21 cellular contexts compared by ENCODE assay signal in genomic region chr10:115026041-115026779, GRCh38.
DNase-seq lines count a peak whose midpoint lies in the region; ATAC-seq and TF ChIP-seq lines count a peak whose summit lies in the region.
"Had no signal": no experiment of that assay in that cellular context is flagged by ENCODE, and none has a peak within 500 bp of the region (broad histone marks: within the 10 kb centered on the region; RNA-seq: fewer than 3 reads in every experiment).

No MANE protein-coding gene starts in this region.

- H4K20me1 ChIP-seq in H9 (ENCODE audit: control insufficient read depth, insufficient read depth, insufficient read length): no peaks in the 10 kb centered on the region

- H2BK5ac ChIP-seq in H9 (ENCODE audit: insufficient read length, low read length): no peak overlapping the region

- no peak overlapping the region for H4K91ac ChIP-seq in H9 (ENCODE audit: insufficient read length, low read depth, low read length)

- H2BK20ac ChIP-seq in H9 (ENCODE audit: low read depth, low read length, poor library complexity, severe bottlenecking): no peak overlapping the region

- no peak overlapping the region for H3K14ac ChIP-seq in H9 (ENCODE audit: insufficient read depth, low read length)

- H3K36me3 ChIP-seq in brain microvascular endothelial cell (replicated peaks): no peaks in the 10 kb centered on the region
- H3K36me3 ChIP-seq: SJSA1, tibial nerve had no signal

- H3K4ac ChIP-seq in H9 (ENCODE audit: low read depth, low read length): no peak overlapping the region

- H3K4me2 ChIP-seq in H9 (ENCODE audit: insufficient read depth, insufficient read length, low read length): no peak overlapping the region

- no peaks in the 10 kb centered on the region for H3K79me2 ChIP-seq in H9 (ENCODE audit: insufficient read depth, low read length)

- H3K27me3 Mint-ChIP-seq in H9 (ENCODE audit: low read depth) (no peaks in the 10 kb centered on the region), nephron progenitor cell (ENCODE audit: low read depth, poor library complexity) (no peaks in the 10 kb centered on the region)
- peaks cover 11% of the 10 kb centered on the region for H3K27me3 Mint-ChIP-seq in activated T-helper 17 cell treated with anti-CD3 and anti-CD28 coated beads, Interleukin-2, amount 50 U/mL, for 72 hours
- H3K27me3 Mint-ChIP-seq: B cell; dendritic cell treated with granulocyte-macrophage colony-stimulating factor and Interleukin-4, amounts not matched to agents 40 ng/mL and 50 ng/mL, for 4 days; stimulated activated naive B cell treated with anti-CD40 and anti-IgM and Interleukin-4, amounts not matched to agents 10 μg/mL and 1 μg/mL and 100 μg/mL, for 72 hours had no signal

- intact Hi-C loops in Right ventricle myocardium superior (cut with DNase I): no loop called here

- H3K4me1 ChIP-seq in H9 (ENCODE audit: insufficient read depth, low read length): 0 out of 2 replicates have a peak, but pooled peaks cover 2% of the 10 kb centered on the region
- H3K4me1 ChIP-seq: SJSA1, tibial nerve had no signal

- H3K27me3 ChIP-seq in H9 (ENCODE audit: insufficient read depth, low read length): no peaks in the 10 kb centered on the region
- H3K27me3 ChIP-seq in brain microvascular endothelial cell (replicated peaks): no peaks in the 10 kb centered on the region
- H3K27me3 ChIP-seq: SJSA1, tibial nerve had no signal

- no peak overlapping the region for H2BK15ac ChIP-seq in H9 (ENCODE audit: low read depth, low read length)

- no peaks in the 10 kb centered on the region for H3K23me2 ChIP-seq in H9 (ENCODE audit: insufficient read length, low read depth, low read length, poor library complexity, severe bottlenecking)

- no peak overlapping the region for H4K8ac ChIP-seq in H9 (replicated peaks; ENCODE audit: insufficient read length, low read depth, low read length)

- no peak overlapping the region for H3K27ac Mint-ChIP-seq in H9
- H3K27ac Mint-ChIP-seq in nephron progenitor cell: peak overlapping the region; percentile 46
- H3K27ac Mint-ChIP-seq in activated T-helper 17 cell treated with anti-CD3 and anti-CD28 coated beads, Interleukin-2, amount 50 U/mL, for 72 hours: no peak overlapping the region
- H3K27ac Mint-ChIP-seq: B cell; dendritic cell treated with granulocyte-macrophage colony-stimulating factor and Interleukin-4, amounts not matched to agents 40 ng/mL and 50 ng/mL, for 4 days; naive thymus-derived CD8-positive, alpha-beta T cell; stimulated activated naive B cell treated with anti-CD40 and anti-IgM and Interleukin-4, amounts not matched to agents 10 μg/mL and 1 μg/mL and 100 μg/mL, for 72 hours had no signal

- H2BK120ac ChIP-seq in H9 (ENCODE audit: low read depth, low read length, poor library complexity, severe bottlenecking): no peak overlapping the region

- H3K36me3 Mint-ChIP-seq in H9 (ENCODE audit: insufficient read depth in 1 of 3, low read depth in 3 of 3) (no peaks in the 10 kb centered on the region), nephron progenitor cell (ENCODE audit: low read depth) (no peaks in the 10 kb centered on the region)
- no peaks in the 10 kb centered on the region for H3K36me3 Mint-ChIP-seq in activated T-helper 17 cell treated with anti-CD3 and anti-CD28 coated beads, Interleukin-2, amount 50 U/mL, for 72 hours (ENCODE audit: low read depth)
- H3K36me3 Mint-ChIP-seq: naive thymus-derived CD8-positive, alpha-beta T cell; stimulated activated naive B cell treated with anti-CD40 and anti-IgM and Interleukin-4, amounts not matched to agents 10 μg/mL and 1 μg/mL and 100 μg/mL, for 72 hours had no signal

- H3K4me3 ChIP-seq in brain microvascular endothelial cell (ENCODE audit: low read depth, low read length): no peak overlapping the region
- H3K4me3 ChIP-seq: SJSA1, tibial nerve had no signal

- in situ Hi-C loops in brain microvascular endothelial cell (cut with HindIII; ENCODE audit: low pct_ligation_motif_present, low sequenced_read_pairs): no loop called here

- no peak for ATAC-seq in Right ventricle myocardium superior (ENCODE audit: poor library complexity)
- no peak for ATAC-seq in activated T-helper 17 cell treated with anti-CD3 and anti-CD28 coated beads, Interleukin-2, amount 50 U/mL, for 72 hours (replicated peaks)
- ATAC-seq: naive thymus-derived CD8-positive, alpha-beta T cell; stimulated activated naive B cell treated with anti-CD40 and anti-IgM and Interleukin-4, amounts not matched to agents 10 μg/mL and 1 μg/mL and 100 μg/mL, for 72 hours had no signal

- no peak overlapping the region for H2AFZ ChIP-seq in H9 (ENCODE audit: low read length)

- DNase-seq in H9 (no peak), NCI-H2227 treated with DMSO at 0.1 percent for 48 hours (lab: John Stamatoyannopoulos, UW) (peak; percentile 64), brain microvascular endothelial cell (no peak), nephron progenitor cell (peak; percentile 8), Right ventricle myocardium superior (no peak), mesenteric fat pad (ENCODE audit: low spot score) (no peak)
- no peak for DNase-seq in stimulated activated CD4-positive, alpha-beta T cell treated with anti-CD3 and anti-CD28 coated beads, Interleukin-15, amount 100 ng/mL, for 24 hours
- DNase-seq: activated CD4-positive, alpha-beta T cell treated with anti-CD3 and anti-CD28 coated beads for 48 hours; activated CD8-positive, alpha-beta memory T cell treated with anti-CD3 and anti-CD28 coated beads, Interleukin-2, amount 50 U/mL, for 4 hours; activated gamma-delta T cell treated with Interleukin-2 at 50 U/mL for 16 hours; Calu3; islet precursor cell; KG1; naive thymus-derived CD8-positive, alpha-beta T cell; NCI-H510A; stimulated activated naive B cell treated with anti-CD40 and anti-IgM and Interleukin-4, amounts not matched to agents 10 μg/mL and 1 μg/mL and 100 μg/mL, for 72 hours had no signal

- H3K27ac ChIP-seq in H9 (ENCODE audit: insufficient read length, low read depth, low read length): no peak overlapping the region
- no peak overlapping the region for H3K27ac ChIP-seq in brain microvascular endothelial cell
- H3K27ac ChIP-seq: SJSA1, tibial nerve had no signal

- H3K18ac ChIP-seq in H9 (ENCODE audit: insufficient read length, low read depth, low read length): no peak overlapping the region

- H3K79me1 ChIP-seq in H9 (ENCODE audit: insufficient read depth, low read depth, low read length, poor library complexity, severe bottlenecking): no peaks in the 10 kb centered on the region

- no peaks in the 10 kb centered on the region for H3K9me3 Mint-ChIP-seq in H9
- no peaks in the 10 kb centered on the region for H3K9me3 Mint-ChIP-seq in nephron progenitor cell
- no peaks in the 10 kb centered on the region for H3K9me3 Mint-ChIP-seq in activated T-helper 17 cell treated with anti-CD3 and anti-CD28 coated beads, Interleukin-2, amount 50 U/mL, for 72 hours
- H3K9me3 Mint-ChIP-seq: dendritic cell treated with granulocyte-macrophage colony-stimulating factor and Interleukin-4, amounts not matched to agents 40 ng/mL and 50 ng/mL, for 4 days; naive thymus-derived CD8-positive, alpha-beta T cell; stimulated activated naive B cell treated with anti-CD40 and anti-IgM and Interleukin-4, amounts not matched to agents 10 μg/mL and 1 μg/mL and 100 μg/mL, for 72 hours had no signal

- peak; percentile 45 for TF ChIP-seq CTCF in H9 (conservative IDR thresholded peaks at IDR 0.05)
- TF ChIP-seq CTCF in brain microvascular endothelial cell (IDR thresholded peaks at IDR 0.05; ENCODE audit: low read depth, low read length, missing control alignments): peak; percentile 31
- TF ChIP-seq CTCF in nephron progenitor cell (IDR thresholded peaks at IDR 0.05): no peak

- H3K23ac ChIP-seq in H9 (ENCODE audit: insufficient read length, low read depth, low read length): no peak overlapping the region

- H3K9me3 ChIP-seq in H9 (ENCODE audit: control insufficient read depth, low read depth, low read length): no peaks in the 10 kb centered on the region
- H3K9me3 ChIP-seq: SJSA1, tibial nerve had no signal

- H3K4me1 Mint-ChIP-seq in H9 (peaks cover 15 to 20% of the 10 kb centered on the region in 2 experiments), nephron progenitor cell (peaks cover 39% of the 10 kb centered on the region)
- no peaks in the 10 kb centered on the region for H3K4me1 Mint-ChIP-seq in activated T-helper 17 cell treated with anti-CD3 and anti-CD28 coated beads, Interleukin-2, amount 50 U/mL, for 72 hours
- H3K4me1 Mint-ChIP-seq: naive thymus-derived CD8-positive, alpha-beta T cell had no signal

- no peak overlapping the region for H2AK5ac ChIP-seq in H9 (ENCODE audit: insufficient read length, low read length)

- H4K5ac ChIP-seq in H9 (ENCODE audit: insufficient read length, low read depth, low read length): no peak overlapping the region

- H3T11ph ChIP-seq in H9 (ENCODE audit: low read length): no peak overlapping the region

- no peak overlapping the region for H2BK12ac ChIP-seq in H9 (ENCODE audit: insufficient read length, low read depth, low read length)

- H3K9ac ChIP-seq in H9 (ENCODE audit: extremely low read depth, insufficient read length, low read length): no peak overlapping the region

- no CpG with 5 or more reads among the region's 13 CpGs for WGBS in H9 (ENCODE audit: extremely low coverage, insufficient read length, low lambda C conversion rate)

- no peak overlapping the region for H3K56ac ChIP-seq in H9 (ENCODE audit: insufficient read length, low read depth, low read length)

- H3K4me3 Mint-ChIP-seq in H9 (no peak overlapping the region), nephron progenitor cell (no peak overlapping the region)
- H3K4me3 Mint-ChIP-seq in activated T-helper 17 cell treated with anti-CD3 and anti-CD28 coated beads, Interleukin-2, amount 50 U/mL, for 72 hours: no peak overlapping the region
- H3K4me3 Mint-ChIP-seq: B cell; dendritic cell treated with granulocyte-macrophage colony-stimulating factor and Interleukin-4, amounts not matched to agents 40 ng/mL and 50 ng/mL, for 4 days; naive thymus-derived CD8-positive, alpha-beta T cell; stimulated activated naive B cell treated with anti-CD40 and anti-IgM and Interleukin-4, amounts not matched to agents 10 μg/mL and 1 μg/mL and 100 μg/mL, for 72 hours had no signal

Comparison
In these comparisons a context has a peak if more than half of its experiments do, and no peak if none do; other contexts are left out.
1. DNase-seq: peak in NCI-H2227 treated with DMSO at 0.1 percent for 48 hours (single experiment) and nephron progenitor cell (single experiment); none in H9 (single experiment), brain microvascular endothelial cell (single experiment), Right ventricle myocardium superior (single experiment), stimulated activated CD4-positive, alpha-beta T cell treated with anti-CD3 and anti-CD28 coated beads, Interleukin-15, amount 100 ng/mL, for 24 hours (single experiment) and mesenteric fat pad (single experiment).